In genomic region chr1:41620365-41621169, GRCh38 we compare ENCODE assay signal across 1 cellular context.
TF ChIP-seq lines count a peak whose summit lies in the region.

No MANE protein-coding gene starts in this region.

TF ChIP-seq in H1, 55 proteins besides CTCF, POLR2A, EP300 and RAD21 (continued from another document):
- no peak for TF ChIP-seq BACH1 (IDR thresholded peaks at IDR 0.05; ENCODE audit: low read length)
- no peak for TF ChIP-seq RNF2 (IDR thresholded peaks at IDR 0.05; ENCODE audit: borderline replicate concordance, low read depth, low read length, missing control alignments, poor library complexity, severe bottlenecking)
- TF ChIP-seq PHF8 (conservative IDR thresholded peaks at IDR 0.05; ENCODE audit: low read depth, low read length), result no peak
- TF ChIP-seq EZH2 (IDR thresholded peaks at IDR 0.05; ENCODE audit: low read depth, low read length, severe bottlenecking), result no peak
- no peak for TF ChIP-seq USF2 (IDR thresholded peaks at IDR 0.05; ENCODE audit: low read length)
- TF ChIP-seq ASH2L (IDR thresholded peaks at IDR 0.05; ENCODE audit: low read length), result no peak
- TF ChIP-seq POLR2AphosphoS5 (IDR thresholded peaks at IDR 0.05; ENCODE audit: low read depth, low read length), result no peak
- TF ChIP-seq CHD1 (IDR thresholded peaks at IDR 0.05; ENCODE audit: low read depth, low read length), result no peak
TF ChIP-seq in H1: peak in this region for 0.
